In genomic region chr16:15786501-15786900, GRCh38 we compare ENCODE assay signal across 23 cellular contexts.
"Had no signal": no experiment of that assay in that cellular context is flagged by ENCODE, and none has a peak within 500 bp of the region (broad histone marks: within the 10 kb centered on the region; RNA-seq: fewer than 3 reads in every experiment).

No MANE protein-coding gene starts in this region.

- DNase-seq: activated B cell treated with CpG ODN at 0.5 μM for 24 hours; activated CD4-positive, alpha-beta T cell treated with anti-CD3 and anti-CD28 coated beads for 1 hour; activated CD4-positive, alpha-beta T cell treated with anti-CD3 and anti-CD28 coated beads, Interleukin-2, amount 10 ng/mL, durations not matched to agents 24 days and 14 days; activated CD4-positive, alpha-beta T cell treated with anti-CD3 and anti-CD28 coated beads, Interleukin-2, amount 50 U/mL, for 48 hours; activated CD8-positive, alpha-beta memory T cell treated with anti-CD3 and anti-CD28 coated beads, Interleukin-2, amount 10 ng/mL, durations not matched to agents 7 days and 5 days; activated effector memory CD4-positive, alpha-beta T cell treated with Interleukin-2 at 50 U/mL for 16 hours; activated naive CD4-positive, alpha-beta T cell; activated T-cell treated with anti-CD3 and anti-CD28 coated beads, Interleukin-2, amount 50 U/mL, for 24 hours; MG63; MV-4-11; NCI-H1105; NCI-H1436; NCI-H1694 treated with DMSO at 0.1 percent for 48 hours; NCI-H2029 treated with DMSO at 0.1 percent for 48 hours; NCI-H345; NCI-H510A; NCI-H526 treated with DMSO at 0.1 percent for 48 hours; SIG-M5; T-helper 17 cell; T-helper 9 cell had no signal

- H3K27ac ChIP-seq: cardiac muscle cell had no signal

- ATAC-seq: activated CD8-positive, alpha-beta memory T cell treated with anti-CD3 and anti-CD28 coated beads, Interleukin-2, amount 10 ng/mL, durations not matched to agents 7 days and 5 days; T-helper 17 cell had no signal

- H3K36me3 ChIP-seq: cardiac muscle cell, MG63 had no signal

- H3K4me3 ChIP-seq: cardiac muscle cell, MG63 had no signal

- FAIRE-seq: RCC 7860, TTC549 had no signal

- H3K27me3 ChIP-seq: MG63 had no signal

- H3K9me3 ChIP-seq: MG63 had no signal
